Comparison of ENCODE assay signal across 28 cellular contexts in genomic region chr2:203774760-203775159, GRCh38.
"Had no signal": no experiment of that assay in that cellular context is flagged by ENCODE, and none has a peak within 500 bp of the region (broad histone marks: within the 10 kb centered on the region; RNA-seq: fewer than 3 reads in every experiment).

No MANE protein-coding gene starts in this region.

- H3K4me1 ChIP-seq: adrenal gland, body of pancreas, colonic mucosa, heart right ventricle, pancreas, prostate gland, stomach, thyroid gland, upper lobe of left lung, vagina had no signal

- H3K27me3 ChIP-seq: body of pancreas, colonic mucosa, heart right ventricle, pancreas, stomach, thyroid gland, upper lobe of left lung, vagina had no signal

- DNase-seq: activated CD4-positive, alpha-beta T cell treated with anti-CD3 and anti-CD28 coated beads for 4 hours; activated CD4-positive, alpha-beta T cell treated with anti-CD3 and anti-CD28 coated beads, Interleukin-2, amount 50 U/mL, for 4 hours; activated CD4-positive, CD25-positive, alpha-beta regulatory T cell; activated effector memory CD4-positive, alpha-beta T cell treated with Interleukin-2 at 50 U/mL for 16 hours; activated naive CD4-positive, alpha-beta T cell treated with Interleukin-2 at 50 U/mL for 16 hours; adrenal gland; aorta; body of pancreas; colonic mucosa; effector memory CD4-positive, alpha-beta T cell; erythroblast; foreskin melanocyte; heart right ventricle; left ventricle myocardium superior; naive thymus-derived CD4-positive, alpha-beta T cell; pancreas; retina; small intestine; stimulated activated CD4-positive, alpha-beta T cell treated with anti-CD3 and anti-CD28 coated beads, Interleukin-1b, Interleukin-23, amount 100 ng/mL, for 48 hours; stimulated activated CD4-positive, alpha-beta T cell treated with anti-CD3 and anti-CD28 coated beads, Interleukin-4, amount 100 ng/mL, for 4 hours; stimulated activated CD8-positive, alpha-beta memory T cell treated with anti-CD3 and anti-CD28 coated beads, Interleukin-4, amount 100 ng/mL, for 48 hours; stomach; thyroid gland; upper lobe of left lung had no signal

- H3K27ac ChIP-seq: adrenal gland, body of pancreas, colonic mucosa, heart right ventricle, pancreas, prostate gland, stomach, thyroid gland, upper lobe of left lung, vagina had no signal

- H3K36me3 ChIP-seq: adrenal gland, colonic mucosa, heart right ventricle, pancreas, prostate gland, stomach, thyroid gland, upper lobe of left lung, vagina had no signal

- H3K4me3 ChIP-seq: adrenal gland, body of pancreas, colonic mucosa, heart right ventricle, pancreas, prostate gland, stomach, thyroid gland, upper lobe of left lung, vagina had no signal

- H3K9me3 ChIP-seq: adrenal gland, body of pancreas, colonic mucosa, heart right ventricle, pancreas, prostate gland, stomach, thyroid gland, upper lobe of left lung, vagina had no signal

- ATAC-seq: body of pancreas; heart right ventricle; left ventricle myocardium superior; naive thymus-derived CD4-positive, alpha-beta T cell; pancreas; sciatic nerve; stimulated activated memory B cell treated with anti-CD40 and anti-IgM and Interleukin-4, amounts not matched to agents 10 μg/mL and 1 μg/mL and 100 μg/mL, for 72 hours had no signal
